15 cellular contexts compared by ENCODE assay signal in the genomic region with DNA sequence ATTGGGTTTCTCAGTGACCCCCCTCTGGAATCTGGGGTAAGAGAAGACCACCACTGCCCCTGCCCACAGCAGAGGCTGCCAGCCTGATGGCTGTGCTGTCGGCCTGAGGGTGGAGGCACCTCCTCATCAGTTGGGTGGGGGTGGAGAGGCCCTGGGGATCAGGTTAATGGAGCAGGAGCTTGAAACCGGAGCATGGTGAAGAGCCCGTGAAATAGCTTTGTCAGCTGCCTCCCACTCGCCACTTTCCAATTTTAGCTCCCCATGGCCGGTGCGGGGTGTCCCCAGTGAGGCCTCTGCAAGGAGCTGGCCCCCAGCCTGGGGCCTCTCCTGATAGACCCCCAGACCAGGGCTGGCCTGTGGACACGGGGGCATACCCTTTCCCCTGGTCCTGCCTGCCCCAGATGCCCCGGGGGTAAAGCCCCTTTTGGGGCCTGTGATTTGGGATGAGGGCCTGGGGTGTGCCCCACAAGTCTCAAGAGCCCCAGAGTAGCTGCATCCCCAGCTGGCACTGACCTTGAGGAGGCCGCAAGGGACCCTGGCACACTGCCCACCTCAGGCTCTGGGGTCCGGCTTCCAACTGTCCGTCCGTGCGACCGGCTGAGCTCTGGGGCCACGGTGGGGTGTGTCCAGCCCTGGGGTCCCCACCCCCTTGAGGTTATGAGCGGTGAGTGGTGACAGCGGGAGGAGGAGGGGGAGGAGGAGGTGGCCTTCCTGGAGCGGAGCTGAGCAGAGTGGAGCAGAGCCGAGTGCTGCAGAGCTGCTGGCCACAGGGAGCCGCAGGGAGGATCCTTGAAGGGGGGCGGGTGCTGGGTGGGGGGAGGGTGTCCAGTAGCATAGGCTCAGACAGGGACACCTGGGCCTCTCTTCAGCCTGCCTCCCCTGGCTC. TPM values are rescaled to one million over a fixed set of nuclear protein-coding genes. Genes with fewer than 3 reads are reported as not detected.
A peak's percentile ranks its signal among the peaks of the same experiment; 100 is the strongest.
DNase-seq lines count a peak whose midpoint lies in the region; ATAC-seq and TF ChIP-seq lines count a peak whose summit lies in the region.
"Had no signal": no experiment of that assay in that cellular context is flagged by ENCODE, and none has a peak within 500 bp of the region (broad histone marks: within the 10 kb centered on the region; RNA-seq: fewer than 3 reads in every experiment).

A gene with protein sequence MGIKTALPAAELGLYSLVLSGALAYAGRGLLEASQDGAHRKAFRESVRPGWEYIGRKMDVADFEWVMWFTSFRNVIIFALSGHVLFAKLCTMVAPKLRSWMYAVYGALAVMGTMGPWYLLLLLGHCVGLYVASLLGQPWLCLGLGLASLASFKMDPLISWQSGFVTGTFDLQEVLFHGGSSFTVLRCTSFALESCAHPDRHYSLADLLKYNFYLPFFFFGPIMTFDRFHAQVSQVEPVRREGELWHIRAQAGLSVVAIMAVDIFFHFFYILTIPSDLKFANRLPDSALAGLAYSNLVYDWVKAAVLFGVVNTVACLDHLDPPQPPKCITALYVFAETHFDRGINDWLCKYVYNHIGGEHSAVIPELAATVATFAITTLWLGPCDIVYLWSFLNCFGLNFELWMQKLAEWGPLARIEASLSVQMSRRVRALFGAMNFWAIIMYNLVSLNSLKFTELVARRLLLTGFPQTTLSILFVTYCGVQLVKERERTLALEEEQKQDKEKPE (minus strand): TSS at position 733 of the 886 bp plus-strand sequence. CDS start 1,972 bp downstream, outside the sequence.

- H3K4me1 ChIP-seq in upper lobe of left lung, result peaks cover 0 to 7% (median 3%) of the 10 kb centered on the region in 4 donors

- no peak for ATAC-seq in upper lobe of left lung (ENCODE audit: low FRiP score in 2 of 2)
- ATAC-seq in GM19395 (IDR thresholded peaks at IDR 0.05; ENCODE audit: unreplicated experiment), result no peak
- ATAC-seq in GM19463 (IDR thresholded peaks at IDR 0.05; ENCODE audit: unreplicated experiment), result no peak
- no peak for ATAC-seq in GM21529 (IDR thresholded peaks at IDR 0.05; ENCODE audit: unreplicated experiment)

- H3K4me3 ChIP-seq in upper lobe of left lung, result no peak within 1 kb of the TSS
- H3K4me3 ChIP-seq: ascending aorta had no signal

- TF ChIP-seq POLR2A in upper lobe of left lung (IDR thresholded peaks at IDR 0.05), result no peak

- no peaks in the 10 kb centered on the region for H3K36me3 ChIP-seq in upper lobe of left lung
- H3K36me3 ChIP-seq: ascending aorta had no signal

- WGBS in upper lobe of left lung, 2 donors, result 69 to 71% methylated on average over 9 to 19 of the region's 21 CpGs

- peak; percentile 60 for DNase-seq in activated effector memory CD4-positive, alpha-beta T cell treated with anti-CD3 and anti-CD28 coated beads, Interleukin-2, amount 50 U/mL, for 16 hours
- no peak for DNase-seq in activated effector memory CD4-positive, alpha-beta T cell treated with Interleukin-2 at 50 U/mL for 16 hours
- peak; percentile 83 for DNase-seq in globus pallidus (ENCODE audit: low spot score)
- peak; percentile 84 for DNase-seq in myocyte (ENCODE audit: low read depth)
- DNase-seq in upper lobe of left lung, result peak; percentile 9 to 66
- DNase-seq: DMS153, NCI-H526 had no signal

- TF ChIP-seq EP300 in upper lobe of left lung (IDR thresholded peaks at IDR 0.05), result no peak

- no peak within 1 kb of the TSS for H3K27ac ChIP-seq in upper lobe of left lung
- H3K27ac ChIP-seq: ascending aorta had no signal

- H3K9me3 ChIP-seq in upper lobe of left lung, result no peaks in the 10 kb centered on the region
- H3K9me3 ChIP-seq: ascending aorta had no signal

- TF ChIP-seq CTCF in upper lobe of left lung (IDR thresholded peaks at IDR 0.05), result no peak

- H3K27me3 ChIP-seq in upper lobe of left lung, result no peaks in the 10 kb centered on the region
- H3K27me3 ChIP-seq: ascending aorta had no signal

RNA-seq across cellular contexts. Expression of the gene that starts here (rescaled TPM):
- total RNA-seq in myocyte, result 12.3 and 26.6 TPM in 2 replicates
- polyA plus RNA-seq in myocyte (2012), result 2.1 TPM
- total RNA-seq in upper lobe of left lung, result 1 to 10 TPM in 2 of 6 donors, under 1 TPM in 2, not detected in 2; 0.71 to 1.6 (median 0.98) TPM
- total RNA-seq: ascending aorta, H4, HT1080, kidney epithelial cell had no signal
- polyA plus RNA-seq: neural cell had no signal
